In genomic region chr16:86574646-86575045, GRCh38 we compare ENCODE assay signal across 1 cellular context.
A peak's percentile ranks its signal among the peaks of the same experiment; 100 is the strongest.
TF ChIP-seq lines count a peak whose summit lies in the region.

No MANE protein-coding gene starts in this region.

TF ChIP-seq in K562, 482 proteins besides CTCF, POLR2A, EP300 and RAD21:
- TF ChIP-seq NFXL1 (CRISPR knock-in tag; IDR thresholded peaks at IDR 0.05) (no peak), RBM25 (IDR thresholded peaks at IDR 0.05; ENCODE audit: low read depth, low read length, severe bottlenecking) (peak; percentile 60)
TF ChIP-seq in K562: peak in this region for 1.
